ENCODE assay signal across 1 cellular context in the genomic region with DNA sequence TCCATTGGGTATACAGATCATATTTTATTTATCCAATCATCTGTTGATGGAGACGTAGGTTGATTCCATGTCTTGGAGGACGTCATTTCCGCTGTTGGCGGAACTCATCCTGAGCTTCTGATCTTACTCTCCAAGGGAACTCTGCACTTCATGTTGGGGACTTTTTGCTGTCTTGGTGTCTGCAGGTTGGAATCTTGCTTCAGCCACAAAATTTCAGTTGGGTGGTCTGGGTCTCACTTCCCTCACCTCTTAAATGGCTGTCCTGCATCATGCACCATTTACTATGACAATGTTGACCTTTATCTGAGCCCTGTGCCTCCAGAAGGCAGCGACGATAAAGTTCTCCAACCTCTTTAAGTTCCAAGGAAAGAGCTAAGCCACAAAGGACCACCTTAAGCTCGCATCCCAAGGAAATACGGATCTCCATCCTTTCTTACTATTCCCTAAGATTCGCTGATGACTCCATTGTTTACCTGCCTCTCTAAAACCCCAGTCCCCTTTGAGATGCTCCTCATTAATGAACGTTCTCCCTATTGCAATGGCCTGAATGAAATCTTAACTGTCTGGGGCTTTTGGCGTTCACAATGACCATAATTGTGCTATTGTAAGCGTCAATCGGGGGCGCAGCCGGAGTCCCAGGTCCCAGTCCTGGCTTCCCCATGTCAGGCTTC.
TF ChIP-seq lines count a peak whose summit lies in the region.

No MANE protein-coding gene starts in this region.

TF ChIP-seq in GM23338, 12 proteins besides CTCF, POLR2A, EP300 and RAD21 (continued from another document):
- TF ChIP-seq, protein P1, sequence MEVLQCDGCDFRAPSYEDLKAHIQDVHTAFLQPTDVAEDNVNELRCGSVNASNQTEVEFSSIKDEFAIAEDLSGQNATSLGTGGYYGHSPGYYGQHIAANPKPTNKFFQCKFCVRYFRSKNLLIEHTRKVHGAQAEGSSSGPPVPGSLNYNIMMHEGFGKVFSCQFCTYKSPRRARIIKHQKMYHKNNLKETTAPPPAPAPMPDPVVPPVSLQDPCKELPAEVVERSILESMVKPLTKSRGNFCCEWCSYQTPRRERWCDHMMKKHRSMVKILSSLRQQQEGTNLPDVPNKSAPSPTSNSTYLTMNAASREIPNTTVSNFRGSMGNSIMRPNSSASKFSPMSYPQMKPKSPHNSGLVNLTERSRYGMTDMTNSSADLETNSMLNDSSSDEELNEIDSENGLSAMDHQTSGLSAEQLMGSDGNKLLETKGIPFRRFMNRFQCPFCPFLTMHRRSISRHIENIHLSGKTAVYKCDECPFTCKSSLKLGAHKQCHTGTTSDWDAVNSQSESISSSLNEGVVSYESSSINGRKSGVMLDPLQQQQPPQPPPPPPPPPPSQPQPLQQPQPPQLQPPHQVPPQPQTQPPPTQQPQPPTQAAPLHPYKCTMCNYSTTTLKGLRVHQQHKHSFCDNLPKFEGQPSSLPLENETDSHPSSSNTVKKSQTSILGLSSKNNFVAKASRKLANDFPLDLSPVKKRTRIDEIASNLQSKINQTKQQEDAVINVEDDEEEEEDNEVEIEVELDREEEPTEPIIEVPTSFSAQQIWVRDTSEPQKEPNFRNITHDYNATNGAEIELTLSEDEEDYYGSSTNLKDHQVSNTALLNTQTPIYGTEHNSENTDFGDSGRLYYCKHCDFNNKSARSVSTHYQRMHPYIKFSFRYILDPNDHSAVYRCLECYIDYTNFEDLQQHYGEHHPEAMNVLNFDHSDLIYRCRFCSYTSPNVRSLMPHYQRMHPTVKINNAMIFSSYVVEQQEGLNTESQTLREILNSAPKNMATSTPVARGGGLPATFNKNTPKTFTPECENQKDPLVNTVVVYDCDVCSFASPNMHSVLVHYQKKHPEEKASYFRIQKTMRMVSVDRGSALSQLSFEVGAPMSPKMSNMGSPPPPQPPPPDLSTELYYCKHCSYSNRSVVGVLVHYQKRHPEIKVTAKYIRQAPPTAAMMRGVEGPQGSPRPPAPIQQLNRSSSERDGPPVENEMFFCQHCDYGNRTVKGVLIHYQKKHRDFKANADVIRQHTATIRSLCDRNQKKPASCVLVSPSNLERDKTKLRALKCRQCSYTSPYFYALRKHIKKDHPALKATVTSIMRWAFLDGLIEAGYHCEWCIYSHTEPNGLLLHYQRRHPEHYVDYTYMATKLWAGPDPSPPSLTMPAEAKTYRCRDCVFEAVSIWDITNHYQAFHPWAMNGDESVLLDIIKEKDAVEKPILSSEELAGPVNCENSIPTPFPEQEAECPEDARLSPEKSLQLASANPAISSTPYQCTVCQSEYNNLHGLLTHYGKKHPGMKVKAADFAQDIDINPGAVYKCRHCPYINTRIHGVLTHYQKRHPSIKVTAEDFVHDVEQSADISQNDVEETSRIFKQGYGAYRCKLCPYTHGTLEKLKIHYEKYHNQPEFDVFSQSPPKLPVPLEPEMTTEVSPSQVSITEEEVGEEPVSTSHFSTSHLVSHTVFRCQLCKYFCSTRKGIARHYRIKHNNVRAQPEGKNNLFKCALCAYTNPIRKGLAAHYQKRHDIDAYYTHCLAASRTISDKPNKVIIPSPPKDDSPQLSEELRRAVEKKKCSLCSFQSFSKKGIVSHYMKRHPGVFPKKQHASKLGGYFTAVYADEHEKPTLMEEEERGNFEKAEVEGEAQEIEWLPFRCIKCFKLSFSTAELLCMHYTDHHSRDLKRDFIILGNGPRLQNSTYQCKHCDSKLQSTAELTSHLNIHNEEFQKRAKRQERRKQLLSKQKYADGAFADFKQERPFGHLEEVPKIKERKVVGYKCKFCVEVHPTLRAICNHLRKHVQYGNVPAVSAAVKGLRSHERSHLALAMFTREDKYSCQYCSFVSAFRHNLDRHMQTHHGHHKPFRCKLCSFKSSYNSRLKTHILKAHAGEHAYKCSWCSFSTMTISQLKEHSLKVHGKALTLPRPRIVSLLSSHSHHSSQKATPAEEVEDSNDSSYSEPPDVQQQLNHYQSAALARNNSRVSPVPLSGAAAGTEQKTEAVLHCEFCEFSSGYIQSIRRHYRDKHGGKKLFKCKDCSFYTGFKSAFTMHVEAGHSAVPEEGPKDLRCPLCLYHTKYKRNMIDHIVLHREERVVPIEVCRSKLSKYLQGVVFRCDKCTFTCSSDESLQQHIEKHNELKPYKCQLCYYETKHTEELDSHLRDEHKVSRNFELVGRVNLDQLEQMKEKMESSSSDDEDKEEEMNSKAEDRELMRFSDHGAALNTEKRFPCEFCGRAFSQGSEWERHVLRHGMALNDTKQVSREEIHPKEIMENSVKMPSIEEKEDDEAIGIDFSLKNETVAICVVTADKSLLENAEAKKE (CRISPR knock-in tag; IDR thresholded peaks at IDR 0.05) = no peak
- TF ChIP-seq, protein P2, sequence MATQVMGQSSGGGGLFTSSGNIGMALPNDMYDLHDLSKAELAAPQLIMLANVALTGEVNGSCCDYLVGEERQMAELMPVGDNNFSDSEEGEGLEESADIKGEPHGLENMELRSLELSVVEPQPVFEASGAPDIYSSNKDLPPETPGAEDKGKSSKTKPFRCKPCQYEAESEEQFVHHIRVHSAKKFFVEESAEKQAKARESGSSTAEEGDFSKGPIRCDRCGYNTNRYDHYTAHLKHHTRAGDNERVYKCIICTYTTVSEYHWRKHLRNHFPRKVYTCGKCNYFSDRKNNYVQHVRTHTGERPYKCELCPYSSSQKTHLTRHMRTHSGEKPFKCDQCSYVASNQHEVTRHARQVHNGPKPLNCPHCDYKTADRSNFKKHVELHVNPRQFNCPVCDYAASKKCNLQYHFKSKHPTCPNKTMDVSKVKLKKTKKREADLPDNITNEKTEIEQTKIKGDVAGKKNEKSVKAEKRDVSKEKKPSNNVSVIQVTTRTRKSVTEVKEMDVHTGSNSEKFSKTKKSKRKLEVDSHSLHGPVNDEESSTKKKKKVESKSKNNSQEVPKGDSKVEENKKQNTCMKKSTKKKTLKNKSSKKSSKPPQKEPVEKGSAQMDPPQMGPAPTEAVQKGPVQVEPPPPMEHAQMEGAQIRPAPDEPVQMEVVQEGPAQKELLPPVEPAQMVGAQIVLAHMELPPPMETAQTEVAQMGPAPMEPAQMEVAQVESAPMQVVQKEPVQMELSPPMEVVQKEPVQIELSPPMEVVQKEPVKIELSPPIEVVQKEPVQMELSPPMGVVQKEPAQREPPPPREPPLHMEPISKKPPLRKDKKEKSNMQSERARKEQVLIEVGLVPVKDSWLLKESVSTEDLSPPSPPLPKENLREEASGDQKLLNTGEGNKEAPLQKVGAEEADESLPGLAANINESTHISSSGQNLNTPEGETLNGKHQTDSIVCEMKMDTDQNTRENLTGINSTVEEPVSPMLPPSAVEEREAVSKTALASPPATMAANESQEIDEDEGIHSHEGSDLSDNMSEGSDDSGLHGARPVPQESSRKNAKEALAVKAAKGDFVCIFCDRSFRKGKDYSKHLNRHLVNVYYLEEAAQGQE (IDR thresholded peaks at IDR 0.05; ENCODE audit: unreplicated experiment) = no peak
